In the genomic region with DNA sequence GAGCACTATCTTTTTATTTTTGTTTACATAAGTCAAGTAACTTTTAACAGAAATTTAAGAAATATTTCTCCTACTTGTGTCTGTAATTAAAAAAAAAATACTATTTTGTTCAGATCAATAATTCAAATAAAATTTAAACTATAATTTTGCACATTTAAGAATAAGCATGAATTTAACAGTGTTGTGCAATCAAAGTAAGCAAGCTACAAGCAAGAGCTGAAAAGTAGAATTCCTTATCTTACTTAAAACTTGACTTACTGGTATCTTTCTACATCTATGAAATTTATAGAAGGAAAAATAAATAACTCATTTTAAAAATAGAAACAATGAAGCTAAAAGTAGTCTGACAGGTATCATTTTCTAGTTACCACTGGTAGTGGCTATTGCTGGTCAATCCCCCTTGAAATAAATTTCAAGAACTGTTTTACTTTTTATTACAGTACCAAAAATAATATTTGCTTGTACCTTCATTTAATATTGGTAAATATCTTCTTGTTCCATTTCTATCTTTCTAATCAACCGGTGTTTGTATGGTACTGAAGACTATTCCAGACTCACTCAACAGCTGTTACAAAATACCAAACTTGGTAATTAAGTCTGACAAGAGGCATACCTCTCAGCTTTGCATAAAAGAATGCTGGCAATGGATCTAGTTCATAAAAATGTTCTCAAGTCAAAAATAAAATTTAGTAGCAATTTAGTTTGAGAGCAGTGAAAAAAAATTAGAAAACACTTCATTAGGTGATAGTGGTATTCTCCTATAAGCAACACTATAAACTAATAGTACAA, we compare ENCODE assay signal across 1 cellular context.
A peak's percentile ranks its signal among the peaks of the same experiment; 100 is the strongest.
TF ChIP-seq lines count a peak whose summit lies in the region.

No MANE protein-coding gene starts in this region.

TF ChIP-seq in HepG2, 621 proteins besides CTCF, POLR2A, EP300 and RAD21:
- TF ChIP-seq, protein P1, sequence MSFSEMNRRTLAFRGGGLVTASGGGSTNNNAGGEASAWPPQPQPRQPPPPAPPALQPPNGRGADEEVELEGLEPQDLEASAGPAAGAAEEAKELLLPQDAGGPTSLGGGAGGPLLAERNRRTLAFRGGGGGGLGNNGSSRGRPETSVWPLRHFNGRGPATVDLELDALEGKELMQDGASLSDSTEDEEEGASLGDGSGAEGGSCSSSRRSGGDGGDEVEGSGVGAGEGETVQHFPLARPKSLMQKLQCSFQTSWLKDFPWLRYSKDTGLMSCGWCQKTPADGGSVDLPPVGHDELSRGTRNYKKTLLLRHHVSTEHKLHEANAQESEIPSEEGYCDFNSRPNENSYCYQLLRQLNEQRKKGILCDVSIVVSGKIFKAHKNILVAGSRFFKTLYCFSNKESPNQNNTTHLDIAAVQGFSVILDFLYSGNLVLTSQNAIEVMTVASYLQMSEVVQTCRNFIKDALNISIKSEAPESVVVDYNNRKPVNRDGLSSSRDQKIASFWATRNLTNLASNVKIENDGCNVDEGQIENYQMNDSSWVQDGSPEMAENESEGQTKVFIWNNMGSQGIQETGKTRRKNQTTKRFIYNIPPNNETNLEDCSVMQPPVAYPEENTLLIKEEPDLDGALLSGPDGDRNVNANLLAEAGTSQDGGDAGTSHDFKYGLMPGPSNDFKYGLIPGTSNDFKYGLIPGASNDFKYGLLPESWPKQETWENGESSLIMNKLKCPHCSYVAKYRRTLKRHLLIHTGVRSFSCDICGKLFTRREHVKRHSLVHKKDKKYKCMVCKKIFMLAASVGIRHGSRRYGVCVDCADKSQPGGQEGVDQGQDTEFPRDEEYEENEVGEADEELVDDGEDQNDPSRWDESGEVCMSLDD (CRISPR knock-in tag; IDR thresholded peaks at IDR 0.05; ENCODE audit: borderline replicate concordance) = no peak
- TF ChIP-seq, protein P2, sequence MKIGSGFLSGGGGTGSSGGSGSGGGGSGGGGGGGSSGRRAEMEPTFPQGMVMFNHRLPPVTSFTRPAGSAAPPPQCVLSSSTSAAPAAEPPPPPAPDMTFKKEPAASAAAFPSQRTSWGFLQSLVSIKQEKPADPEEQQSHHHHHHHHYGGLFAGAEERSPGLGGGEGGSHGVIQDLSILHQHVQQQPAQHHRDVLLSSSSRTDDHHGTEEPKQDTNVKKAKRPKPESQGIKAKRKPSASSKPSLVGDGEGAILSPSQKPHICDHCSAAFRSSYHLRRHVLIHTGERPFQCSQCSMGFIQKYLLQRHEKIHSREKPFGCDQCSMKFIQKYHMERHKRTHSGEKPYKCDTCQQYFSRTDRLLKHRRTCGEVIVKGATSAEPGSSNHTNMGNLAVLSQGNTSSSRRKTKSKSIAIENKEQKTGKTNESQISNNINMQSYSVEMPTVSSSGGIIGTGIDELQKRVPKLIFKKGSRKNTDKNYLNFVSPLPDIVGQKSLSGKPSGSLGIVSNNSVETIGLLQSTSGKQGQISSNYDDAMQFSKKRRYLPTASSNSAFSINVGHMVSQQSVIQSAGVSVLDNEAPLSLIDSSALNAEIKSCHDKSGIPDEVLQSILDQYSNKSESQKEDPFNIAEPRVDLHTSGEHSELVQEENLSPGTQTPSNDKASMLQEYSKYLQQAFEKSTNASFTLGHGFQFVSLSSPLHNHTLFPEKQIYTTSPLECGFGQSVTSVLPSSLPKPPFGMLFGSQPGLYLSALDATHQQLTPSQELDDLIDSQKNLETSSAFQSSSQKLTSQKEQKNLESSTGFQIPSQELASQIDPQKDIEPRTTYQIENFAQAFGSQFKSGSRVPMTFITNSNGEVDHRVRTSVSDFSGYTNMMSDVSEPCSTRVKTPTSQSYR (CRISPR knock-in tag; IDR thresholded peaks at IDR 0.05; ENCODE audit: borderline replicate concordance) = no peak
- peak; percentile 62; the same call in 1 of the 2 replicates for TF ChIP-seq CEBPB (IDR thresholded peaks at IDR 0.05; ENCODE audit: borderline replicate concordance, low read depth, low read length)
- 0 out of 2 replicates have a peak, but pooled peaks have one; percentile 7 for TF ChIP-seq CEBPG (CRISPR knock-in tag; IDR thresholded peaks at IDR 0.05)
- TF ChIP-seq ZNF326 (CRISPR knock-in tag; IDR thresholded peaks at IDR 0.05; ENCODE audit: borderline replicate concordance) = no peak
- TF ChIP-seq ARID2 (CRISPR knock-in tag; IDR thresholded peaks at IDR 0.05; ENCODE audit: borderline replicate concordance) = no peak
- TF ChIP-seq MEIS2 (CRISPR knock-in tag; IDR thresholded peaks at IDR 0.05) = no peak
- no peak for TF ChIP-seq HNF4A (CRISPR knock-in tag; IDR thresholded peaks at IDR 0.05)
